Comparison of ENCODE assay signal across 16 cellular contexts in the genomic region with DNA sequence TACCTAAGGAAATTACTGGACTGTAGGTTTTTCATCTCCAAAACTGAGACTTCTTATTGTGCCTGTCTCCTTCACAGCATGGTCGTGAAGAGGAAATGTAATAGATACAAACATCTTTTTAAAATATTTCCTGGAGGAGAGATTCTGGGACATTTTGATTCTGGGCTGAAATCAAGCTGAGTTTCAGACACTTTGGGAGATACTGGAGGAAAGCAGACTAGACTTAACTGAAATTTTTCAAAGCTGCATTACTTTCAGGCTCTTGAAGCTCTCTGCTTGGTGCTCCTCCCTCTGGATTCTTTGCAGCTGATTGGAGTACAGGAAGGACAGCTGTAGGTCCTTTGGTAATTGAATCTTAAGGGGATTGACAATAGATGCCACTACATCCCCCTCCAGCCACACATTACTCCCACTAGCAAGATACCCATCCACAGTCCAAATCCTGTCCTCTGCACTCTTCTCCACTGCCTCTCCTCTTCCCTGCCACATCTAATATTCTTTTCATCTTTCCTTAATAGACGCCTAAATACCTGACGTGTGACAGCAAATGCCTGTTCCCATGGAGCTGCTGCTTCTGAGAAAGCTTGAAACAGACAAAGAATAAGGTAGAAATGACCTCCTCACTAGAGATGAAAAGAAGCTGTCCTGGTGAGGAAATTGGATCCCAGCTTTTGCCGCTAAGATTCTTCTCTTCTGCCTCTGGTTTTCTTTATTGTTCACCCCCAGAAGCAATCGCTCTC.
"Had no signal": no experiment of that assay in that cellular context is flagged by ENCODE, and none has a peak within 500 bp of the region (broad histone marks: within the 10 kb centered on the region; RNA-seq: fewer than 3 reads in every experiment).

No MANE protein-coding gene starts in this region.

- ATAC-seq: activated naive CD4-positive, alpha-beta T cell treated with anti-CD3 and anti-CD28 coated beads, Interleukin-2, amount 50 U/mL, for 72 hours; activated T-cell treated with anti-CD3 and anti-CD28 coated beads, Interleukin-2, amount 50 U/mL, for 4 hours; body of pancreas; effector memory CD8-positive, alpha-beta T cell; left cardiac atrium; stimulated activated naive B cell treated with anti-CD40 and anti-IgM and Interleukin-4, amounts not matched to agents 10 μg/mL and 1 μg/mL and 100 μg/mL, for 72 hours had no signal

- H3K27me3 ChIP-seq: body of pancreas, neutrophil, upper lobe of left lung had no signal

- H3K27ac ChIP-seq: epithelial cell of prostate, neutrophil, parathyroid adenoma, upper lobe of left lung, VCaP had no signal

- H3K9me3 Mint-ChIP-seq: activated T-cell treated with anti-CD3 and anti-CD28 coated beads, Interleukin-2, amount 50 U/mL, for 4 hours had no signal

- DNase-seq: activated CD4-positive, alpha-beta memory T cell treated with anti-CD3 and anti-CD28 coated beads for 36 hours; activated effector memory CD4-positive, alpha-beta T cell treated with Interleukin-2 at 50 U/mL for 16 hours; activated T-cell treated with anti-CD3 and anti-CD28 coated beads, Interleukin-2, amount 50 U/mL, for 4 hours; body of pancreas; effector memory CD8-positive, alpha-beta T cell; foreskin melanocyte; left cardiac atrium; stimulated activated CD4-positive, alpha-beta T cell treated with anti-CD3 and anti-CD28 coated beads, Interleukin-15, amount 100 ng/mL, for 24 hours; stimulated activated CD4-positive, alpha-beta T cell treated with anti-CD3 and anti-CD28 coated beads, Interleukin-4, amount 100 ng/mL, for 1 hour; stimulated activated naive B cell treated with anti-CD40 and anti-IgM and Interleukin-4, amounts not matched to agents 10 μg/mL and 1 μg/mL and 100 μg/mL, for 72 hours; upper lobe of left lung had no signal

- H3K36me3 Mint-ChIP-seq: activated CD4-positive, alpha-beta memory T cell treated with anti-CD3 and anti-CD28 coated beads for 36 hours; activated naive CD4-positive, alpha-beta T cell treated with anti-CD3 and anti-CD28 coated beads, Interleukin-2, amount 50 U/mL, for 72 hours; stimulated activated naive B cell treated with anti-CD40 and anti-IgM and Interleukin-4, amounts not matched to agents 10 μg/mL and 1 μg/mL and 100 μg/mL, for 72 hours had no signal

- H3K9ac ChIP-seq: parathyroid adenoma had no signal

- H3K4me1 ChIP-seq: parathyroid adenoma, upper lobe of left lung had no signal

- H2AFZ ChIP-seq: parathyroid adenoma had no signal

- H3K4me3 ChIP-seq: body of pancreas, upper lobe of left lung had no signal

- H3K27me3 Mint-ChIP-seq: activated CD4-positive, alpha-beta memory T cell treated with anti-CD3 and anti-CD28 coated beads for 36 hours; effector memory CD8-positive, alpha-beta T cell; stimulated activated naive B cell treated with anti-CD40 and anti-IgM and Interleukin-4, amounts not matched to agents 10 μg/mL and 1 μg/mL and 100 μg/mL, for 72 hours had no signal

- H3K9me3 ChIP-seq: body of pancreas, neutrophil, upper lobe of left lung had no signal

- H3K36me3 ChIP-seq: neutrophil, upper lobe of left lung had no signal

- H3K79me2 ChIP-seq: parathyroid adenoma had no signal

- H3K4me3 Mint-ChIP-seq: activated CD4-positive, alpha-beta memory T cell treated with anti-CD3 and anti-CD28 coated beads for 36 hours; activated T-cell treated with anti-CD3 and anti-CD28 coated beads, Interleukin-2, amount 50 U/mL, for 4 hours; effector memory CD8-positive, alpha-beta T cell; stimulated activated naive B cell treated with anti-CD40 and anti-IgM and Interleukin-4, amounts not matched to agents 10 μg/mL and 1 μg/mL and 100 μg/mL, for 72 hours had no signal

- H3K27ac Mint-ChIP-seq: activated CD4-positive, alpha-beta memory T cell treated with anti-CD3 and anti-CD28 coated beads for 36 hours; activated naive CD4-positive, alpha-beta T cell treated with anti-CD3 and anti-CD28 coated beads, Interleukin-2, amount 50 U/mL, for 72 hours; effector memory CD8-positive, alpha-beta T cell; stimulated activated naive B cell treated with anti-CD40 and anti-IgM and Interleukin-4, amounts not matched to agents 10 μg/mL and 1 μg/mL and 100 μg/mL, for 72 hours had no signal

- H3K4me1 Mint-ChIP-seq: stimulated activated naive B cell treated with anti-CD40 and anti-IgM and Interleukin-4, amounts not matched to agents 10 μg/mL and 1 μg/mL and 100 μg/mL, for 72 hours had no signal
